ENCODE assay signal across 13 cellular contexts in genomic region chr1:57506941-57507340, GRCh38.
DNase-seq lines count a peak whose midpoint lies in the region; ATAC-seq and TF ChIP-seq lines count a peak whose summit lies in the region.
"Had no signal": no experiment of that assay in that cellular context is flagged by ENCODE, and none has a peak within 500 bp of the region (broad histone marks: within the 10 kb centered on the region; RNA-seq: fewer than 3 reads in every experiment).

No MANE protein-coding gene starts in this region.

- H3K27me3 ChIP-seq in WERI-Rb-1 (ENCODE audit: insufficient read depth, low read depth, severe bottlenecking), result no peaks in the 10 kb centered on the region

- DNase-seq in NCI-H2171 treated with DMSO at 0.1 percent for 48 hours (lab: John Stamatoyannopoulos, UW), result peak; percentile 17
- DNase-seq in NCI-H2171 (lab: John Stamatoyannopoulos, UW), result no peak
- peak; percentile 93 to 95 for DNase-seq in NCI-H524 (lab: John Stamatoyannopoulos, UW)
- DNase-seq in WERI-Rb-1, result peak; percentile 15
- no peak for DNase-seq in Kasumi-1 (lab: John Stamatoyannopoulos, UW)
- DNase-seq: Caco-2; CD4-positive, alpha-beta memory T cell; DMS53; DMS79 treated with DMSO at 0.1 percent for 48 hours; H9 had no signal

- H3K36me3 ChIP-seq in WERI-Rb-1, result no peaks in the 10 kb centered on the region

- TF ChIP-seq POLR2A in GM18505 (IDR thresholded peaks at IDR 0.05; ENCODE audit: borderline replicate concordance, extremely low read depth, insufficient read depth, insufficient read length), result no peak

- H3K9me3 ChIP-seq in WERI-Rb-1 (ENCODE audit: severe bottlenecking), result no peaks in the 10 kb centered on the region
- H3K9me3 ChIP-seq: Caco-2 had no signal

- TF ChIP-seq CTCF in WERI-Rb-1 (IDR thresholded peaks at IDR 0.05; ENCODE audit: low read depth, low read length), result no peak

- ATAC-seq in GM18505 (IDR thresholded peaks at IDR 0.05; ENCODE audit: unreplicated experiment), result no peak
- ATAC-seq: HCT116 had no signal

- H3K4me3 ChIP-seq in WERI-Rb-1 (ENCODE audit: low read depth, low read length), result no peak overlapping the region
- H3K4me3 ChIP-seq: GM23248 had no signal

- no peak overlapping the region for H3K27ac ChIP-seq in WERI-Rb-1
- H3K27ac ChIP-seq: GM23248 had no signal

Comparison
In these comparisons a context has a peak if more than half of its experiments do, and no peak if none do; other contexts are left out.
1. DNase-seq: peak in NCI-H2171 treated with DMSO at 0.1 percent for 48 hours (single experiment), NCI-H524 (2 of 2) and WERI-Rb-1 (single experiment); none in NCI-H2171 (single experiment) and Kasumi-1 (0 of 2).